Comparison of ENCODE assay signal across 24 cellular contexts in genomic region chrX:44175455-44175854, GRCh38.
"Had no signal": no experiment of that assay in that cellular context is flagged by ENCODE, and none has a peak within 500 bp of the region (broad histone marks: within the 10 kb centered on the region; RNA-seq: fewer than 3 reads in every experiment).

No MANE protein-coding gene starts in this region.

- H3K4me1 Mint-ChIP-seq: endodermal cell had no signal

- H3K36me3 ChIP-seq: colonic mucosa, esophagus muscularis mucosa, esophagus squamous epithelium, gastrocnemius medialis, gastroesophageal sphincter, heart left ventricle, heart right ventricle had no signal

- H3K4me3 ChIP-seq: colonic mucosa, coronary artery, dorsolateral prefrontal cortex, esophagus muscularis mucosa, esophagus squamous epithelium, gastrocnemius medialis, gastroesophageal sphincter, heart left ventricle, heart right ventricle had no signal

- H3K27me3 Mint-ChIP-seq: dendritic cell treated with granulocyte-macrophage colony-stimulating factor and Interleukin-4, amounts not matched to agents 40 ng/mL and 50 ng/mL, for 4 days; effector memory CD8-positive, alpha-beta T cell had no signal

- H3K27ac ChIP-seq: colonic mucosa, coronary artery, dorsolateral prefrontal cortex, epithelial cell of prostate, esophagus muscularis mucosa, esophagus squamous epithelium, foreskin keratinocyte, gastrocnemius medialis, gastroesophageal sphincter, heart left ventricle, heart right ventricle had no signal

- DNase-seq: colonic mucosa; cortex of kidney; dermis blood vessel endothelial cell; dorsolateral prefrontal cortex; effector CD4-positive, alpha-beta T cell; effector CD8-positive, alpha-beta T cell; effector memory CD4-positive, alpha-beta T cell; effector memory CD8-positive, alpha-beta T cell; endodermal cell; erythroblast; esophagus squamous epithelium; foreskin fibroblast; foreskin keratinocyte; foreskin melanocyte; gastrocnemius medialis; glutamatergic neuron; head of caudate nucleus; heart left ventricle; heart right ventricle had no signal

- H3K4me3 Mint-ChIP-seq: dendritic cell treated with granulocyte-macrophage colony-stimulating factor and Interleukin-4, amounts not matched to agents 40 ng/mL and 50 ng/mL, for 4 days; effector memory CD8-positive, alpha-beta T cell; endodermal cell had no signal

- H3K4me1 ChIP-seq: colonic mucosa, esophagus muscularis mucosa, foreskin keratinocyte, gastrocnemius medialis, gastroesophageal sphincter, heart left ventricle, heart right ventricle had no signal

- H3K9me3 ChIP-seq: colonic mucosa, esophagus muscularis mucosa, esophagus squamous epithelium, gastrocnemius medialis, gastroesophageal sphincter, heart left ventricle, heart right ventricle had no signal

- H3K27ac Mint-ChIP-seq: dendritic cell treated with granulocyte-macrophage colony-stimulating factor and Interleukin-4, amounts not matched to agents 40 ng/mL and 50 ng/mL, for 4 days; effector memory CD8-positive, alpha-beta T cell; endodermal cell had no signal

- H3K9me3 Mint-ChIP-seq: dendritic cell treated with granulocyte-macrophage colony-stimulating factor and Interleukin-4, amounts not matched to agents 40 ng/mL and 50 ng/mL, for 4 days had no signal
